ENCODE assay signal across 8 cellular contexts in the genomic region with DNA sequence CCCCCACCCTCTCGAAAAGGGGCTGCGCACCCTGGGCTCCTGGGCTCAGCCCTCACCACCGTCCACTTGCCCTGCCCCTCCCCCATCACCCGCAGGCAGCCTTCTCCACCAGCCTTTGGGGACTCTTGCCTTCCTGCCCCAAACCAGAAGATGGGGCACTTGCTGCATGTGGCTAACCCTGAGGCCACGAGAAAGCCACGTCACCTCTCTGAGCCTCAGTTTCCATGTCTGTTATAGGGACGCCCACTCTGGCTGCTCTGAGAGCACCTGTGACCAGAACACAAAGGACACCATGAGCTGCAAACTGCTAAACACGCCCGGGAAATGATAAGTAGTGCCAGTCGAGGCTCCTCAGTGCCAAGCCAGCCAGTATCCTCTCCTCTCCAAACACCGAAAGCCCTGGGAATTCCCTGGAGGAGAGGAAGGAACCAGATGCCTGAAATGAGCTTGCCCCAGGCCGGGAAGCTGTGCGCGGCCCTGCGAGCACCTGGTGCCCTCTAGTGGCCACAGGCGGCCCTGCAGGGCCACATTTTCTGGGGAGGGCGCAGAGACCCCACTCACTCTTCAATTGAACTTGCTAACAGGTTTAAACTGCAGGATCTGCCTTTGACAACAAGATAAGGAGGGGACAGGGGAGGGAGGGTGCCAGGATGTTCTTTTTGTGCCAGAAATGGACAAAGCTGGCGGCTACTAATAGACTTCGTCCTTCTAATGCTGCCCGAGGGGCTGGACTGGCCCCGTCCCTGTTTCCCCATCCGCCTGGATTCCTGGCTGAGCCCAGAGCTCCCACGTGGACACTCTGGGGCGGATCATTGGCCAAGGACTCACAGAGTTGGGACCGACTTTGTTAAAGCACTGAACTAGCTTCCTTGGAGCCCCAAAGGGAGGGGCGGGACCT. TPM values are rescaled to one million over a fixed set of nuclear protein-coding genes. Genes with fewer than 3 reads are reported as not detected.
DNase-seq lines count a peak whose midpoint lies in the region; ATAC-seq, FAIRE-seq and TF ChIP-seq lines count a peak whose summit lies in the region.

No MANE protein-coding gene starts in this region.

- H3K4me3 ChIP-seq in PC-9 (no peak overlapping the region), pancreas (peak overlapping the region in 1 of 4 donors; percentile 17)

- WGBS in pancreas, 2 donors = 12 to 15% methylated on average over 26 of the region's 26 CpGs

- no peaks in the 10 kb centered on the region for H4K20me1 ChIP-seq in PC-9 (ENCODE audit: insufficient read depth)

- DNase-seq in EL (peak; percentile 75), PC-9 (peak in 1 of 2 experiments; percentile 6), head of caudate nucleus (peak in 40 of 42 donors; percentile 18 to 80 (median 56)), pancreas (peak; percentile 34 to 88 (median 68))
- peak; percentile 54 for DNase-seq in activated naive CD4-positive, alpha-beta T cell treated with Interleukin-2 at 50 U/mL for 16 hours

- POLR2A ChIA-PET in PC-9 (lab: Charles Lee; ENCODE audit: unreplicated experiment) = no interaction called here

- H3K36me3 ChIP-seq in PC-9 (ENCODE audit: low read depth) = no peaks in the 10 kb centered on the region
- H3K36me3 ChIP-seq in pancreas = no peaks in the 10 kb centered on the region

- H3K27ac ChIP-seq in PC-9 = no peak overlapping the region
- H3K27ac ChIP-seq in pancreas = no peak overlapping the region

- H2AFZ ChIP-seq in PC-9 = no peak overlapping the region

- no peaks in the 10 kb centered on the region for H3K9me3 ChIP-seq in PC-9 (ENCODE audit: insufficient read depth, low read depth)
- no peaks in the 10 kb centered on the region for H3K9me3 ChIP-seq in pancreas

- peak; percentile 55 for ATAC-seq in HG02610 (IDR thresholded peaks at IDR 0.05; ENCODE audit: unreplicated experiment)
- ATAC-seq in pancreas = peak; percentile 89 to 95 (median 92)
- ATAC-seq in HG02938 (IDR thresholded peaks at IDR 0.05; ENCODE audit: unreplicated experiment) = no peak
- no peak for ATAC-seq in HG03025 (IDR thresholded peaks at IDR 0.05; ENCODE audit: low FRiP score, unreplicated experiment)

- no peak overlapping the region for H3K4me2 ChIP-seq in PC-9

- intact Hi-C loops in PC-9 (cut with micrococcal nuclease; ENCODE audit: unreplicated experiment) (no loop called here), head of caudate nucleus (cut with DNase I) (no loop called here), pancreas (cut with DNase I) (no loop called here)

- H3K27me3 ChIP-seq in PC-9 (ENCODE audit: insufficient read depth, low read depth) (peaks cover 12% of the 10 kb centered on the region; the same call in 1 of the 2 replicates), pancreas (no peaks in the 10 kb centered on the region)

- no peaks in the 10 kb centered on the region for H3F3A ChIP-seq in PC-9 (ENCODE audit: insufficient read depth, low read depth)

- no peaks in the 10 kb centered on the region for H3K9me2 ChIP-seq in PC-9 (ENCODE audit: insufficient read depth)

- H3K79me2 ChIP-seq in PC-9 (ENCODE audit: low read depth) = no peaks in the 10 kb centered on the region

- peak; percentile 91 for TF ChIP-seq CTCF in PC-9 (conservative IDR thresholded peaks at IDR 0.05)
- TF ChIP-seq CTCF in pancreas (IDR thresholded peaks at IDR 0.05) = peak; percentile 90 to 100 (median 99)

- BruUV-seq in PC-9 (replicated peaks; lab: Mats Ljungman, UMichigan) = no TSS peak

- no peak for FAIRE-seq in pancreas (lab: Jason Lieb, UNC)

- CTCF ChIA-PET in PC-9 (lab: Charles Lee) = no interaction called here

- H3K4me1 ChIP-seq in PC-9 (replicated peaks; ENCODE audit: insufficient read depth) (no peaks in the 10 kb centered on the region), pancreas (peaks cover 0 to 3% (median 0%) of the 10 kb centered on the region in 3 donors)

RNA-seq across cellular contexts. Expression of a gene that starts 10.2 kb away (rescaled TPM):
- total RNA-seq in PC-9 (2021) (not detected in 2 replicates), pancreas (not detected)
- polyA plus RNA-seq in pancreas = not detected

RNA-seq across cellular contexts. Expression of a gene that starts 23.1 kb away (rescaled TPM):
- total RNA-seq in PC-9 (2021) (not detected in 2 replicates), pancreas (not detected)
- polyA plus RNA-seq in pancreas = not detected

RNA-seq across cellular contexts. Expression of a gene that starts 33.6 kb away (rescaled TPM):
- not detected in 2 replicates for total RNA-seq in PC-9 (2021)
- total RNA-seq in pancreas = not detected
- not detected for polyA plus RNA-seq in pancreas

Comparison
In these comparisons a context has a peak if more than half of its experiments do, and no peak if none do; other contexts are left out.
1. ATAC-seq: peak in HG02610 (single experiment) and pancreas (4 of 4); none in HG02938 (single experiment) and HG03025 (single experiment).